Comparison of ENCODE assay signal across 9 cellular contexts in the genomic region with DNA sequence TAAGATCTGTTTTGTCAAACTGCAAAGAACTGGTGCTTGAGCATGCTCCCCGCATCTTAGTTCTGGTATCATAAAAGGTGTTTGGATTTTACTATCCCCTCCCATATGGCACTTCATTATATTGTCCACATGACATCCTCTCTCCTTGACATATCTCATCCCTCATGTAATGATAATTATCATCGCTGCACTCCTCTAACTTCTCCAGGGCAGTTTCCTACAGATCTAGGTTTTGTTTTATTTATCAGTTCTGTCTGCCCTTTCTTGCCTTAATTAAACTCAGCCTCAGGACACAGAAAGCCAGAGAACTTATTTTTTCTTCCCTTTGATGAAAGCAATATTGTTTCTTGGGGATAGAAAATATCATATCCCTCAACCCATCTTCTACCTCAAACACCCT.
"Had no signal": no experiment of that assay in that cellular context is flagged by ENCODE, and none has a peak within 500 bp of the region (broad histone marks: within the 10 kb centered on the region; RNA-seq: fewer than 3 reads in every experiment).

No MANE protein-coding gene starts in this region.

- H3K27ac ChIP-seq: GM23248 had no signal

- H2AFZ ChIP-seq: GM23248, GM23338 had no signal

- H3K36me3 ChIP-seq: HAP-1 had no signal

- DNase-seq: GM23248, GOT3, H7, H9, HCEC 1CT, HFFc6 had no signal

- H3K4me1 ChIP-seq: HAP-1 had no signal

- H3K4me3 ChIP-seq: GM23248, GM23338, HAP-1 had no signal

- H3K9ac ChIP-seq: GM23248 had no signal

- H3K9me3 ChIP-seq: HAP-1 had no signal

- H3K4me2 ChIP-seq: GM23338 had no signal

- ATAC-seq: GM23338, HCT116 had no signal
